Comparison of ENCODE assay signal across 22 cellular contexts in the genomic region with DNA sequence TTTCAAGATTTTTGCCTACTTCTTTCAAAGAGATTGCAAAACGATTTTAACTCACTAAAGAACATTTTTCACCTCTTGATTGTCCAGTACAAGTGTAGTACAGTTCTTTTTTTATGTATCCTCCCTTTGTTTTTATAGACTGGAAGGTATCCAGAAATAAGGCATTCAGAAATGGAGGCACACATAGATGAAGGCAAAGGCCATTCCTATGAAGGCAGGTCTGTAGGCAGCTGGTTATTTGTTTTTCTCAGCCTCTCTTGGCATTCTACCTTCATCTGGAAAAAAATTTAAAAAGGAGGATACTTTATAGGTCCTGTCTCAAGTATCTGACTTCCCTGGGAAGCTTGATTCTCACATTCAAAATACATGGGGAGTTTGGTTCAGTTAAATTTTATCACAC.
"Had no signal": no experiment of that assay in that cellular context is flagged by ENCODE, and none has a peak within 500 bp of the region (broad histone marks: within the 10 kb centered on the region; RNA-seq: fewer than 3 reads in every experiment).

No MANE protein-coding gene starts in this region.

- ATAC-seq: esophagus mucosa; heart left ventricle; left lobe of liver; lower lobe of right lung; psoas muscle; sciatic nerve; stimulated activated naive B cell treated with anti-CD40 and anti-IgM and Interleukin-4, amounts not matched to agents 10 μg/mL and 1 μg/mL and 100 μg/mL, for 72 hours; stimulated activated naive CD8-positive, alpha-beta T cell treated with anti-CD3 and anti-CD28 coated beads, Interleukin-15, amount 100 ng/mL, for 72 hours; upper lobe of right lung had no signal

- H3K4me3 ChIP-seq: coronary artery, dorsolateral prefrontal cortex, heart left ventricle, lower lobe of right lung, psoas muscle, skin epidermis, testis, tibial nerve, upper lobe of right lung had no signal

- DNase-seq: dorsolateral prefrontal cortex; effector CD8-positive, alpha-beta T cell; heart left ventricle; hypothalamus; kidney glomerular epithelial cell; lower lobe of right lung; midbrain; naive B cell; nephron progenitor cell; psoas muscle; stimulated activated CD4-positive, alpha-beta T cell treated with anti-CD3 and anti-CD28 coated beads, Interleukin-2, amount 100 ng/mL, for 24 hours; stimulated activated CD4-positive, alpha-beta T cell treated with anti-CD3 and anti-CD28 coated beads, Interleukin-4, amount 100 ng/mL, for 4 hours; stimulated activated naive B cell treated with anti-CD40 and anti-IgM and Interleukin-4, amounts not matched to agents 10 μg/mL and 1 μg/mL and 100 μg/mL, for 72 hours; stimulated activated naive CD8-positive, alpha-beta T cell treated with anti-CD3 and anti-CD28 coated beads, Interleukin-15, amount 100 ng/mL, for 72 hours; testis; upper lobe of right lung had no signal

- H3K4me1 ChIP-seq: lower lobe of right lung, psoas muscle, testis, tibial nerve, upper lobe of right lung had no signal

- H3K36me3 ChIP-seq: upper lobe of right lung had no signal

- H3K9me3 ChIP-seq: heart left ventricle, lower lobe of right lung, psoas muscle, testis, tibial nerve, upper lobe of right lung had no signal

- H3K27ac ChIP-seq: coronary artery, dorsolateral prefrontal cortex, lower lobe of right lung, psoas muscle, skin epidermis, testis, tibial nerve, upper lobe of right lung had no signal

- H3K27me3 ChIP-seq: dorsolateral prefrontal cortex, heart left ventricle, testis, tibial nerve, upper lobe of right lung had no signal
